In the genomic region with DNA sequence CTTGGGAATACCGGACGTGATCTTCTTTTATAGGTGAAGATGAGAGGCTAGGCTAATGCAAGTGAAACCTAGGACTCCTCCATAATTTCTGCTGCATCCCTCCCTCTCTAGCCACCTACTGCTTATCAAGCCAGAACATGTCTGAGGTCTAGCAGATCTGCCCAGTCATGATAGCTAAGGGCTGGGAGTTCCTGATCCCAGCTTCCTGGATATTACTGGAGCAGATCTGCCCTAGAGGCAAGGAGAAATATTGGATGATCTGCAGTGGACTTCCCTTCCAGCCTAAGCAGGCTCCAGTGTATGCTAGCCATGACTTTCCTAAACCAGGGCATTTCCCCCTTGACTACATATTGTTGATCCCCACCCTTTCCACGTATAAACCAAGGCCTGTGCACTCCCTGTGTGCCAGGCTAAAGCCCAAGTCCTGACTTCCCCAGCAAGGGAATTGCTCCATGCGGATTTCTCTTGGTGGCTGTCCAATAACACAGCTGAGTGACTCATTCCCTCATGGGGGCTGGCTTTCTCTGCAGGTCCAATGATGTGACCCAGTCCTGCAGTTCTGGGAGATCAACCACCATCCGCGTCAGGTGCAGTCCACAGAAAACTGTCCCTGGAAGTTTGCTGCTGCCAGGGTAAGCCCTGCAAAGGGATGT, we compare ENCODE assay signal across 11 cellular contexts. TPM values are rescaled to one million over a fixed set of nuclear protein-coding genes. Genes with fewer than 3 reads are reported as not detected.
A peak's percentile ranks its signal among the peaks of the same experiment; 100 is the strongest.
DNase-seq lines count a peak whose midpoint lies in the region; ATAC-seq, FAIRE-seq and TF ChIP-seq lines count a peak whose summit lies in the region.
"Had no signal": no experiment of that assay in that cellular context is flagged by ENCODE, and none has a peak within 500 bp of the region (broad histone marks: within the 10 kb centered on the region; RNA-seq: fewer than 3 reads in every experiment).

No MANE protein-coding gene starts in this region.

- H3K4me1 ChIP-seq in astrocyte (ENCODE audit: insufficient read depth, low read length) (peaks cover 29% of the 10 kb centered on the region), kidney (ENCODE audit: control insufficient read depth in 1 of 2, insufficient read depth in 1 of 2, low read depth in 1 of 2, low read length in 2 of 2) (no peaks in the 10 kb centered on the region)

- DNase-seq in HPDE6-E6E7 (ENCODE audit: extremely low spot score) (peak; percentile 81), astrocyte (ENCODE audit: low read depth) (peak; percentile 89), left cardiac atrium (peak; percentile 48), stromal cell of bone marrow (ENCODE audit: low read depth) (peak; percentile 71), NCI-H2029 (lab: John Stamatoyannopoulos, UW) (no peak), GM19238 (ENCODE audit: insufficient read length, low spot score) (no peak), kidney (no peak)
- DNase-seq: NCI-H1105, T-helper 9 cell had no signal

- H3K4me2 ChIP-seq in astrocyte (ENCODE audit: low read length), result peak overlapping the region; percentile 73

- TF ChIP-seq CTCF in astrocyte (IDR thresholded peaks at IDR 0.05; ENCODE audit: insufficient read depth, low read depth, low read length), result no peak
- TF ChIP-seq CTCF in kidney (IDR thresholded peaks at IDR 0.05; ENCODE audit: borderline replicate concordance, extremely low read depth, insufficient read depth), result no peak

- intact Hi-C loops in left cardiac atrium (cut with DNase I) (no loop called here), kidney (cut with DNase I) (no loop called here)

- H3K27ac Mint-ChIP-seq in astrocyte (ENCODE audit: unreplicated experiment), result peak overlapping the region; percentile 91

- H3K27ac ChIP-seq in astrocyte (ENCODE audit: low read depth, low read length) (peak overlapping the region; percentile 95), kidney (ENCODE audit: low read depth in 2 of 2, low read length in 2 of 2) (no peak overlapping the region)

- H3K9me3 ChIP-seq in astrocyte (ENCODE audit: insufficient read depth, low read depth, low read length) (no peaks in the 10 kb centered on the region), kidney (ENCODE audit: control insufficient read depth in 1 of 2, low read length in 2 of 2) (no peaks in the 10 kb centered on the region)

- H3K9me3 Mint-ChIP-seq in astrocyte (ENCODE audit: unreplicated experiment), result no peaks in the 10 kb centered on the region

- no peaks in the 10 kb centered on the region for H3K27me3 ChIP-seq in astrocyte (ENCODE audit: insufficient read depth, low read length)

- ATAC-seq in left cardiac atrium (peak; percentile 57 to 74), HG02623 (IDR thresholded peaks at IDR 0.05; ENCODE audit: unreplicated experiment) (no peak)

- H3K36me3 Mint-ChIP-seq in astrocyte (ENCODE audit: low read depth, unreplicated experiment), result no peaks in the 10 kb centered on the region

- H4K20me1 ChIP-seq in astrocyte (ENCODE audit: insufficient read depth, low read length), result no peaks in the 10 kb centered on the region

- no peak overlapping the region for H2AFZ ChIP-seq in astrocyte (ENCODE audit: low read depth, low read length)

- no peaks in the 10 kb centered on the region for H3K79me2 ChIP-seq in astrocyte (ENCODE audit: insufficient read depth, low read length)

- no peaks in the 10 kb centered on the region for H3K27me3 Mint-ChIP-seq in astrocyte (ENCODE audit: low read depth, unreplicated experiment)

- H3K36me3 ChIP-seq in astrocyte (ENCODE audit: insufficient read depth, low read length), result no peaks in the 10 kb centered on the region
- H3K36me3 ChIP-seq in kidney (ENCODE audit: control insufficient read depth in 1 of 2, insufficient read depth in 2 of 2, low read length in 2 of 2), result no peaks in the 10 kb centered on the region

- peak overlapping the region; percentile 75 for H3K9ac ChIP-seq in astrocyte (ENCODE audit: low read length)
- H3K9ac ChIP-seq in kidney (ENCODE audit: low read length in 2 of 2), result no peak overlapping the region

- peak overlapping the region; percentile 20 for H3K4me3 Mint-ChIP-seq in astrocyte (ENCODE audit: unreplicated experiment)

- peak overlapping the region; percentile 24 for H3K4me3 ChIP-seq in astrocyte (ENCODE audit: insufficient read depth, low read depth, low read length)
- H3K4me3 ChIP-seq in kidney (ENCODE audit: low read length in 2 of 2), result no peak overlapping the region

- H3K4me1 Mint-ChIP-seq in astrocyte (ENCODE audit: low read depth, unreplicated experiment), result peaks cover 38% of the 10 kb centered on the region

- FAIRE-seq in astrocyte (lab: Jason Lieb, UNC), result no peak
- FAIRE-seq in kidney (lab: Jason Lieb, UNC), result no peak
- FAIRE-seq: GM12892 had no signal

RNA-seq across cellular contexts. Expression of a gene that starts 15.5 kb away (rescaled TPM):
- total RNA-seq in astrocyte (350 and 355 TPM in 2 replicates), left cardiac atrium (100 to 1,000 TPM; 109 to 141 TPM), kidney (181 TPM)
- polyA plus RNA-seq in kidney (ENCODE audit: insufficient read depth, low read depth, low replicate concordance), result 114 TPM

RNA-seq across cellular contexts. Expression of a gene that starts 51.2 kb away (rescaled TPM):
- total RNA-seq in astrocyte, result 8.5 and 10.0 TPM in 2 replicates
- total RNA-seq in left cardiac atrium, result 10 to 100 TPM; 15.6 to 21.1 TPM
- 65.6 TPM for total RNA-seq in kidney
- 10.6 TPM for polyA plus RNA-seq in kidney (ENCODE audit: insufficient read depth, low read depth, low replicate concordance)

Comparison
In these comparisons a context has a peak if more than half of its experiments do, and no peak if none do; other contexts are left out.
1. DNase-seq: peak in HPDE6-E6E7 (single experiment), astrocyte (single experiment), left cardiac atrium (single experiment) and stromal cell of bone marrow (single experiment); none in NCI-H2029 (single experiment), GM19238 (single experiment) and kidney (single experiment).